Comparison of ENCODE assay signal across 1 cellular context in the genomic region with DNA sequence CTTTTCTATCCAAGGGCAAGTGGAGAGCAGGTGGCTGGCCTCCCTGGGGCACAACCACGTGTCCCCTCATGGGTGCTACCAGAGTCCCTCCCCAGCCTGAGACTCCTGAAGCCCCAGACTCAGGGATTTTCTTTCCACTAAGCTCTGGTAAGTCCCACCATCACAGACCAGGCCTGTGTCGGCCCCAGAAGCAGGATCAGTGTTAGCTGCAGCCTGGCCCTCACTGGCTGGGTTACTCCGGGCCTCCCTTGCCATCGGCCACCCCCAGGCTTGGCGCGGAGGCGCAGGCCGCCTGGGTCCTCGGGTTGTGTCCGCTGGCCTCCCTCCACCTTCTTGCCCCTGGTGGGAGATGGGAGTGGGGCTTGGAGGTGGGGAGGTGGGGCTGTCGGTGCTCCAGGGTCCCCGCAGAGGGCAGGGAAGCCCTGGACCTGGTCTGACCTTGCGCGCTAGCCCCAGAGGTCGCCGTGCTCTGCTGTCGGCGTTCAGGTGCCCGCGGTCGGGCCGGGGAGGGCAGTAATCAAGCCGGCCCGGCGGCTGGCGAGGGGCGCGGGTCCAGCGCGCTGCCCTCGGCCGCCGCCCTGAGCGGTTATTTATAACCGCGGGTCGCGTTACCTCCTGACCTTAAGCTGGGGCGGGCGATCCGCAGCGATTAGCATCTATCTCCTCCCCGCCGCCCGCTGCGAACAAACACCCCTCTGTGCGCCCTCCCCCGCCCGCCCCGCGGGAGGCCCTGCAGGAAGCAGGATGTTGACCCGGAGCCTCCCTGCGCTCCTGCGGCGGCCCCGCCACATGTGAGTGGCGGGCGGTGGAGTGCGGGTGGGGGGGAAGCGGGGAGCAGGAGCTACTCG.
TF ChIP-seq lines count a peak whose summit lies in the region.

No MANE protein-coding gene starts in this region.

TF ChIP-seq in K562, 482 proteins besides CTCF, POLR2A, EP300 and RAD21 (continued from another document and continues in another):
- TF ChIP-seq, protein P1, sequence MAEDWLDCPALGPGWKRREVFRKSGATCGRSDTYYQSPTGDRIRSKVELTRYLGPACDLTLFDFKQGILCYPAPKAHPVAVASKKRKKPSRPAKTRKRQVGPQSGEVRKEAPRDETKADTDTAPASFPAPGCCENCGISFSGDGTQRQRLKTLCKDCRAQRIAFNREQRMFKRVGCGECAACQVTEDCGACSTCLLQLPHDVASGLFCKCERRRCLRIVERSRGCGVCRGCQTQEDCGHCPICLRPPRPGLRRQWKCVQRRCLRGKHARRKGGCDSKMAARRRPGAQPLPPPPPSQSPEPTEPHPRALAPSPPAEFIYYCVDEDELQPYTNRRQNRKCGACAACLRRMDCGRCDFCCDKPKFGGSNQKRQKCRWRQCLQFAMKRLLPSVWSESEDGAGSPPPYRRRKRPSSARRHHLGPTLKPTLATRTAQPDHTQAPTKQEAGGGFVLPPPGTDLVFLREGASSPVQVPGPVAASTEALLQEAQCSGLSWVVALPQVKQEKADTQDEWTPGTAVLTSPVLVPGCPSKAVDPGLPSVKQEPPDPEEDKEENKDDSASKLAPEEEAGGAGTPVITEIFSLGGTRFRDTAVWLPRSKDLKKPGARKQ (CRISPR knock-in tag; IDR thresholded peaks at IDR 0.05) = no peak
- TF ChIP-seq, protein P2, sequence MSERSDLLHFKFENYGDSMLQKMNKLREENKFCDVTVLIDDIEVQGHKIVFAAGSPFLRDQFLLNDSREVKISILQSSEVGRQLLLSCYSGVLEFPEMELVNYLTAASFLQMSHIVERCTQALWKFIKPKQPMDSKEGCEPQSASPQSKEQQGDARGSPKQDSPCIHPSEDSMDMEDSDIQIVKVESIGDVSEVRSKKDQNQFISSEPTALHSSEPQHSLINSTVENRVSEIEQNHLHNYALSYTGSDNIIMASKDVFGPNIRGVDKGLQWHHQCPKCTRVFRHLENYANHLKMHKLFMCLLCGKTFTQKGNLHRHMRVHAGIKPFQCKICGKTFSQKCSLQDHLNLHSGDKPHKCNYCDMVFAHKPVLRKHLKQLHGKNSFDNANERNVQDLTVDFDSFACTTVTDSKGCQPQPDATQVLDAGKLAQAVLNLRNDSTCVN (CRISPR knock-in tag; IDR thresholded peaks at IDR 0.05) = 0 out of 2 replicates have a peak, but pooled peaks have one; percentile 4
- no peak for TF ChIP-seq SIRT6 (IDR thresholded peaks at IDR 0.05; ENCODE audit: low read depth, low read length)
- TF ChIP-seq SOX6 (IDR thresholded peaks at IDR 0.05) = peak; percentile 58
- TF ChIP-seq ZFX (CRISPR knock-in tag; IDR thresholded peaks at IDR 0.05) = peak; percentile 89
- peak; percentile 25; the same call in 1 of the 2 replicates for TF ChIP-seq TEAD4 (IDR thresholded peaks at IDR 0.05; ENCODE audit: low read length)
- no peak for TF ChIP-seq TEAD4 (CRISPR knock-in tag; IDR thresholded peaks at IDR 0.05; ENCODE audit: borderline replicate concordance)
- no peak for TF ChIP-seq NR3C1 (CRISPR knock-in tag; IDR thresholded peaks at IDR 0.05)
- no peak for TF ChIP-seq SRSF7 (optimal IDR thresholded peaks at IDR 0.05; ENCODE audit: low read depth, low read length)
- TF ChIP-seq, protein P3, sequence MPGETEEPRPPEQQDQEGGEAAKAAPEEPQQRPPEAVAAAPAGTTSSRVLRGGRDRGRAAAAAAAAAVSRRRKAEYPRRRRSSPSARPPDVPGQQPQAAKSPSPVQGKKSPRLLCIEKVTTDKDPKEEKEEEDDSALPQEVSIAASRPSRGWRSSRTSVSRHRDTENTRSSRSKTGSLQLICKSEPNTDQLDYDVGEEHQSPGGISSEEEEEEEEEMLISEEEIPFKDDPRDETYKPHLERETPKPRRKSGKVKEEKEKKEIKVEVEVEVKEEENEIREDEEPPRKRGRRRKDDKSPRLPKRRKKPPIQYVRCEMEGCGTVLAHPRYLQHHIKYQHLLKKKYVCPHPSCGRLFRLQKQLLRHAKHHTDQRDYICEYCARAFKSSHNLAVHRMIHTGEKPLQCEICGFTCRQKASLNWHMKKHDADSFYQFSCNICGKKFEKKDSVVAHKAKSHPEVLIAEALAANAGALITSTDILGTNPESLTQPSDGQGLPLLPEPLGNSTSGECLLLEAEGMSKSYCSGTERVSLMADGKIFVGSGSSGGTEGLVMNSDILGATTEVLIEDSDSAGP (CRISPR knock-in tag; IDR thresholded peaks at IDR 0.05) = no peak
- TF ChIP-seq C11orf30 (IDR thresholded peaks at IDR 0.05; ENCODE audit: low read depth) = no peak
- no peak for TF ChIP-seq RFX5 (IDR thresholded peaks at IDR 0.05; ENCODE audit: low read depth, low read length)
- TF ChIP-seq, protein P4, sequence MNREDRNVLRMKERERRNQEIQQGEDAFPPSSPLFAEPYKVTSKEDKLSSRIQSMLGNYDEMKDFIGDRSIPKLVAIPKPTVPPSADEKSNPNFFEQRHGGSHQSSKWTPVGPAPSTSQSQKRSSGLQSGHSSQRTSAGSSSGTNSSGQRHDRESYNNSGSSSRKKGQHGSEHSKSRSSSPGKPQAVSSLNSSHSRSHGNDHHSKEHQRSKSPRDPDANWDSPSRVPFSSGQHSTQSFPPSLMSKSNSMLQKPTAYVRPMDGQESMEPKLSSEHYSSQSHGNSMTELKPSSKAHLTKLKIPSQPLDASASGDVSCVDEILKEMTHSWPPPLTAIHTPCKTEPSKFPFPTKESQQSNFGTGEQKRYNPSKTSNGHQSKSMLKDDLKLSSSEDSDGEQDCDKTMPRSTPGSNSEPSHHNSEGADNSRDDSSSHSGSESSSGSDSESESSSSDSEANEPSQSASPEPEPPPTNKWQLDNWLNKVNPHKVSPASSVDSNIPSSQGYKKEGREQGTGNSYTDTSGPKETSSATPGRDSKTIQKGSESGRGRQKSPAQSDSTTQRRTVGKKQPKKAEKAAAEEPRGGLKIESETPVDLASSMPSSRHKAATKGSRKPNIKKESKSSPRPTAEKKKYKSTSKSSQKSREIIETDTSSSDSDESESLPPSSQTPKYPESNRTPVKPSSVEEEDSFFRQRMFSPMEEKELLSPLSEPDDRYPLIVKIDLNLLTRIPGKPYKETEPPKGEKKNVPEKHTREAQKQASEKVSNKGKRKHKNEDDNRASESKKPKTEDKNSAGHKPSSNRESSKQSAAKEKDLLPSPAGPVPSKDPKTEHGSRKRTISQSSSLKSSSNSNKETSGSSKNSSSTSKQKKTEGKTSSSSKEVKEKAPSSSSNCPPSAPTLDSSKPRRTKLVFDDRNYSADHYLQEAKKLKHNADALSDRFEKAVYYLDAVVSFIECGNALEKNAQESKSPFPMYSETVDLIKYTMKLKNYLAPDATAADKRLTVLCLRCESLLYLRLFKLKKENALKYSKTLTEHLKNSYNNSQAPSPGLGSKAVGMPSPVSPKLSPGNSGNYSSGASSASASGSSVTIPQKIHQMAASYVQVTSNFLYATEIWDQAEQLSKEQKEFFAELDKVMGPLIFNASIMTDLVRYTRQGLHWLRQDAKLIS (CRISPR knock-in tag; IDR thresholded peaks at IDR 0.05) = no peak
- no peak for TF ChIP-seq ZNF431 (CRISPR knock-in tag; IDR thresholded peaks at IDR 0.05)
- no peak for TF ChIP-seq KLF13 (tag; IDR thresholded peaks at IDR 0.05; ENCODE audit: borderline replicate concordance, low read depth)
- no peak for TF ChIP-seq ZBTB1 (CRISPR knock-in tag; IDR thresholded peaks at IDR 0.05; ENCODE audit: borderline replicate concordance, low read depth)
- no peak for TF ChIP-seq HDAC3 (IDR thresholded peaks at IDR 0.05; ENCODE audit: borderline replicate concordance, partially characterized antibody)
- peak; percentile 28; the same call in 1 of the 2 replicates for TF ChIP-seq LARP7 (IDR thresholded peaks at IDR 0.05)
- no peak for TF ChIP-seq ZNF699 (CRISPR knock-in tag; IDR thresholded peaks at IDR 0.05; ENCODE audit: insufficient replicate concordance)
- no peak for TF ChIP-seq NFXL1 (CRISPR knock-in tag; IDR thresholded peaks at IDR 0.05)
- no peak for TF ChIP-seq DNMT1 (IDR thresholded peaks at IDR 0.05)
- TF ChIP-seq TBP (optimal IDR thresholded peaks at IDR 0.05; ENCODE audit: low read depth, low read length) = peak; percentile 89
- no peak for TF ChIP-seq SMARCB1 (IDR thresholded peaks at IDR 0.05; ENCODE audit: insufficient read length, low read depth)
- no peak for TF ChIP-seq ZNF124 (CRISPR knock-in tag; IDR thresholded peaks at IDR 0.05)
- TF ChIP-seq MYC (IDR thresholded peaks at IDR 0.05; ENCODE audit: low read depth, low read length) = peak; percentile 80
- TF ChIP-seq MYC (CRISPR knock-in tag; IDR thresholded peaks at IDR 0.05; ENCODE audit: borderline replicate concordance, low read depth) = peak; percentile 74; the same call in 1 of the 2 replicates
- TF ChIP-seq STAG1 (CRISPR knock-in tag; IDR thresholded peaks at IDR 0.05; ENCODE audit: borderline replicate concordance) = no peak
- TF ChIP-seq, protein P5, sequence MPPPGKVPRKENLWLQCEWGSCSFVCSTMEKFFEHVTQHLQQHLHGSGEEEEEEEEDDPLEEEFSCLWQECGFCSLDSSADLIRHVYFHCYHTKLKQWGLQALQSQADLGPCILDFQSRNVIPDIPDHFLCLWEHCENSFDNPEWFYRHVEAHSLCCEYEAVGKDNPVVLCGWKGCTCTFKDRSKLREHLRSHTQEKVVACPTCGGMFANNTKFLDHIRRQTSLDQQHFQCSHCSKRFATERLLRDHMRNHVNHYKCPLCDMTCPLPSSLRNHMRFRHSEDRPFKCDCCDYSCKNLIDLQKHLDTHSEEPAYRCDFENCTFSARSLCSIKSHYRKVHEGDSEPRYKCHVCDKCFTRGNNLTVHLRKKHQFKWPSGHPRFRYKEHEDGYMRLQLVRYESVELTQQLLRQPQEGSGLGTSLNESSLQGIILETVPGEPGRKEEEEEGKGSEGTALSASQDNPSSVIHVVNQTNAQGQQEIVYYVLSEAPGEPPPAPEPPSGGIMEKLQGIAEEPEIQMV (tag; conservative IDR thresholded peaks at IDR 0.05; ENCODE audit: low read depth) = no peak
- no peak for TF ChIP-seq RFX1 (IDR thresholded peaks at IDR 0.05)
- TF ChIP-seq, protein P6, sequence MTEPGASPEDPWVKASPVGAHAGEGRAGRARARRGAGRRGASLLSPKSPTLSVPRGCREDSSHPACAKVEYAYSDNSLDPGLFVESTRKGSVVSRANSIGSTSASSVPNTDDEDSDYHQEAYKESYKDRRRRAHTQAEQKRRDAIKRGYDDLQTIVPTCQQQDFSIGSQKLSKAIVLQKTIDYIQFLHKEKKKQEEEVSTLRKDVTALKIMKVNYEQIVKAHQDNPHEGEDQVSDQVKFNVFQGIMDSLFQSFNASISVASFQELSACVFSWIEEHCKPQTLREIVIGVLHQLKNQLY (CRISPR knock-in tag; conservative IDR thresholded peaks at IDR 0.05) = peak in 1 of 2 experiments; percentile 72; a peak in 1 of 4 replicates
- TF ChIP-seq HNRNPLL (IDR thresholded peaks at IDR 0.05; ENCODE audit: low read depth, low read length, poor library complexity, severe bottlenecking) = peak; percentile 28
- TF ChIP-seq CREM (IDR thresholded peaks at IDR 0.05; ENCODE audit: low read depth) = peak; percentile 72
- 0 out of 2 replicates have a peak, but pooled peaks have one; percentile 55 for TF ChIP-seq ZNF263 (CRISPR knock-in tag; IDR thresholded peaks at IDR 0.05; ENCODE audit: borderline replicate concordance)
- TF ChIP-seq, protein P7, sequence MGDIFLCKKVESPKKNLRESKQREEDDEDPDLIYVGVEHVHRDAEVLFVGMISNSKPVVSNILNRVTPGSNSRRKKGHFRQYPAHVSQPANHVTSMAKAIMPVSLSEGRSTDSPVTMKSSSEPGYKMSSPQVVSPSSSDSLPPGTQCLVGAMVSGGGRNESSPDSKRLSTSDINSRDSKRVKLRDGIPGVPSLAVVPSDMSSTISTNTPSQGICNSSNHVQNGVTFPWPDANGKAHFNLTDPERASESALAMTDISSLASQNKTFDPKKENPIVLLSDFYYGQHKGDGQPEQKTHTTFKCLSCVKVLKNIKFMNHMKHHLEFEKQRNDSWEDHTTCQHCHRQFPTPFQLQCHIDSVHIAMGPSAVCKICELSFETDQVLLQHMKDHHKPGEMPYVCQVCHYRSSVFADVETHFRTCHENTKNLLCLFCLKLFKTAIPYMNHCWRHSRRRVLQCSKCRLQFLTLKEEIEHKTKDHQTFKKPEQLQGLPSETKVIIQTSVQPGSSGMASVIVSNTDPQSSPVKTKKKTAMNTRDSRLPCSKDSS (IDR thresholded peaks at IDR 0.05; ENCODE audit: low read depth, partially characterized antibody) = no peak
- TF ChIP-seq, protein P8, sequence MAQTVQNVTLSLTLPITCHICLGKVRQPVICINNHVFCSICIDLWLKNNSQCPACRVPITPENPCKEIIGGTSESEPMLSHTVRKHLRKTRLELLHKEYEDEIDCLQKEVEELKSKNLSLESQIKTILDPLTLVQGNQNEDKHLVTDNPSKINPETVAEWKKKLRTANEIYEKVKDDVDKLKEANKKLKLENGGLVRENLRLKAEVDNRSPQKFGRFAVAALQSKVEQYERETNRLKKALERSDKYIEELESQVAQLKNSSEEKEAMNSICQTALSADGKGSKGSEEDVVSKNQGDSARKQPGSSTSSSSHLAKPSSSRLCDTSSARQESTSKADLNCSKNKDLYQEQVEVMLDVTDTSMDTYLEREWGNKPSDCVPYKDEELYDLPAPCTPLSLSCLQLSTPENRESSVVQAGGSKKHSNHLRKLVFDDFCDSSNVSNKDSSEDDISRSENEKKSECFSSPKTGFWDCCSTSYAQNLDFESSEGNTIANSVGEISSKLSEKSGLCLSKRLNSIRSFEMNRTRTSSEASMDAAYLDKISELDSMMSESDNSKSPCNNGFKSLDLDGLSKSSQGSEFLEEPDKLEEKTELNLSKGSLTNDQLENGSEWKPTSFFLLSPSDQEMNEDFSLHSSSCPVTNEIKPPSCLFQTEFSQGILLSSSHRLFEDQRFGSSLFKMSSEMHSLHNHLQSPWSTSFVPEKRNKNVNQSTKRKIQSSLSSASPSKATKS (CRISPR knock-in tag; IDR thresholded peaks at IDR 0.05) = no peak
- TF ChIP-seq, protein P9, sequence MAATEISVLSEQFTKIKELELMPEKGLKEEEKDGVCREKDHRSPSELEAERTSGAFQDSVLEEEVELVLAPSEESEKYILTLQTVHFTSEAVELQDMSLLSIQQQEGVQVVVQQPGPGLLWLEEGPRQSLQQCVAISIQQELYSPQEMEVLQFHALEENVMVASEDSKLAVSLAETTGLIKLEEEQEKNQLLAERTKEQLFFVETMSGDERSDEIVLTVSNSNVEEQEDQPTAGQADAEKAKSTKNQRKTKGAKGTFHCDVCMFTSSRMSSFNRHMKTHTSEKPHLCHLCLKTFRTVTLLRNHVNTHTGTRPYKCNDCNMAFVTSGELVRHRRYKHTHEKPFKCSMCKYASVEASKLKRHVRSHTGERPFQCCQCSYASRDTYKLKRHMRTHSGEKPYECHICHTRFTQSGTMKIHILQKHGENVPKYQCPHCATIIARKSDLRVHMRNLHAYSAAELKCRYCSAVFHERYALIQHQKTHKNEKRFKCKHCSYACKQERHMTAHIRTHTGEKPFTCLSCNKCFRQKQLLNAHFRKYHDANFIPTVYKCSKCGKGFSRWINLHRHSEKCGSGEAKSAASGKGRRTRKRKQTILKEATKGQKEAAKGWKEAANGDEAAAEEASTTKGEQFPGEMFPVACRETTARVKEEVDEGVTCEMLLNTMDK (IDR thresholded peaks at IDR 0.05; ENCODE audit: borderline replicate concordance, insufficient read depth, low read depth, low read length, poor library complexity, severe bottlenecking) = no peak
